8 cellular contexts compared by ENCODE assay signal in the genomic region with DNA sequence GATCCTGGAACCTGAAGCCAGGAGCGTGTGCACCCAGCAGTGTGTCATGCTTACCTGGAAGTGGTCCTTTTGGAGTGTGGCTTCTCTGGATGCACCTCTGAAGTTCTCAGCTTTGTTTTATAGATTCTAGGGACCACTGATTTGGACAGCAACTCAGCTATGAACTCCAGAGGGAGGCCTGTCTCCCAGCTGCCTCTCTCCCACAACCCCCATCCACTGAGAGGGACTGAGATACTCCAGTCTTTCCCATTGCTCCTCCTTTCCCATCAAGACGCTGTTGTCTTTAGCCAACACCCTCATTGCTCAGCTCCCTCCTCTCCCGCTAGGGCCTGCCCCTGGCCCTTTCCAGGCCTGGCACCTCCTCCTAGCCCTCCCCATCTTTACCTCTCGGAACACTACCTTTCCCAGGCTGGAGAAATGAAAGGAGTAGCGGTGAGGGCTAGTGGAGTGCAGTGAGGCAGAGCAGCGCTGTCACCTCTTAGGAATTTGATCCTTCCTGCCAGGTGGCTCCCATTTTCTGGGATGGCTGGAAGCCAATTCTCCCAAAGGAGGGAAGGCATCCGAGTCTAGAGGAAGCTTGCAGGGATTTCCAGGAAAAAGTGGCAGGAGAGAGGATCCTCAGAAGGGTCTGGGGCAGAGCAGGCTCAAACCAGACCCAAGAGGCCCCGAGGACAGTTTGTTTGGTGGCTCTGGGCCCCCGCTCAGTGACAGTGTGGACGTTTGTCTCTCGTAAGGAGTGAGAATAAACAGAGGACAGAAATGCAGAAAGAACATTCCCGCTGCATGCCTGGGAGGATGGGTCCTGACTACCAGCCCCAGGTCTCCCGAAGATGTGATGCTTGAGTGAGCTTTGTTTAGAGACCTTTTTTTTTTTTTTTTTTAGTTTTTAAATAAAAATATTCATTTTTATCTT. TPM values are rescaled to one million over a fixed set of nuclear protein-coding genes. Genes with fewer than 3 reads are reported as not detected.
DNase-seq lines count a peak whose midpoint lies in the region; ATAC-seq and TF ChIP-seq lines count a peak whose summit lies in the region.

TSS of gene LRRN4 (minus strand) at position 285 of the 913 bp plus-strand sequence. CDS start 1,261 bp downstream, outside the sequence.

- H3K27ac ChIP-seq in left lung = no peak within 1 kb of the TSS

- peaks cover 3 to 12% of the 10 kb centered on the region in 2 donors for H3K4me1 ChIP-seq in left lung

- no peaks in the 10 kb centered on the region for H3K9me3 ChIP-seq in left lung

- peaks cover 3 to 52% of the 10 kb centered on the region in 2 donors for H3K27me3 ChIP-seq in left lung

- ATAC-seq in left lung (peak; percentile 67), HG03469 (IDR thresholded peaks at IDR 0.05; ENCODE audit: unreplicated experiment) (no peak), HG03439 (IDR thresholded peaks at IDR 0.05; ENCODE audit: unreplicated experiment) (no peak)

- DNase-seq in DMS153 treated with DMSO at 0.1 percent for 48 hours (lab: John Stamatoyannopoulos, UW; ENCODE audit: unreplicated experiment) = peak; percentile 17
- DNase-seq in LoVo (ENCODE audit: low spot score) = peak; percentile 63
- peak; percentile 85 for DNase-seq in SW480 (ENCODE audit: low spot score)
- peak in 1 of 2 donors; percentile 66 for DNase-seq in left lung
- no peak for DNase-seq in NOMO-1 (lab: John Stamatoyannopoulos, UW; ENCODE audit: unreplicated experiment in 2 of 2)
- DNase-seq in SKM-1 (lab: John Stamatoyannopoulos, UW; ENCODE audit: unreplicated experiment) = no peak

- no peaks in the 10 kb centered on the region for H3K36me3 ChIP-seq in left lung

- no peak for TF ChIP-seq CTCF in left lung (IDR thresholded peaks at IDR 0.05)

- intact Hi-C loops in left lung (cut with DNase I) = no loop called here

- peak within 1 kb of the TSS in 1 of 2 donors; percentile 36 for H3K4me3 ChIP-seq in left lung

RNA-seq across cellular contexts. Expression of gene LRRN4, which starts in this region (rescaled TPM):
- total RNA-seq in left lung = 10 to 100 TPM; 26.0 to 44.3 TPM

Comparison
In these comparisons a context has a peak if more than half of its experiments do, and no peak if none do; other contexts are left out.
1. DNase-seq: peak in DMS153 treated with DMSO at 0.1 percent for 48 hours (single experiment), LoVo (single experiment) and SW480 (single experiment); none in NOMO-1 (0 of 2) and SKM-1 (single experiment).